10 cellular contexts compared by ENCODE assay signal in genomic region chr9:35510745-35511428, GRCh38. TPM values are rescaled to one million over a fixed set of nuclear protein-coding genes. Genes with fewer than 3 reads are reported as not detected.
A peak's percentile ranks its signal among the peaks of the same experiment; 100 is the strongest.
DNase-seq lines count a peak whose midpoint lies in the region; ATAC-seq, FAIRE-seq and TF ChIP-seq lines count a peak whose summit lies in the region.
"Had no signal": no experiment of that assay in that cellular context is flagged by ENCODE, and none has a peak within 500 bp of the region (broad histone marks: within the 10 kb centered on the region; RNA-seq: fewer than 3 reads in every experiment).

No MANE protein-coding gene starts in this region.

- H3K36me3 ChIP-seq in left ventricle myocardium inferior (no peaks in the 10 kb centered on the region), sigmoid colon (no peaks in the 10 kb centered on the region), Karpas-422 (ENCODE audit: insufficient read depth, low read length) (no peaks in the 10 kb centered on the region)
- H3K36me3 ChIP-seq: neutrophil had no signal

- no peaks in the 10 kb centered on the region for H4K20me1 ChIP-seq in Karpas-422 (ENCODE audit: insufficient read depth, low read depth, low read length)

- H3K27me3 Mint-ChIP-seq in T-helper 17 cell: peaks cover 33% of the 10 kb centered on the region

- TF ChIP-seq EP300 in sigmoid colon (IDR thresholded peaks at IDR 0.05): peak in 3 of 4 donors; percentile 42 to 69 (median 60)

- no peak overlapping the region for H3K4me2 ChIP-seq in Karpas-422 (ENCODE audit: low read depth, low read length, poor library complexity, severe bottlenecking)

- no peaks in the 10 kb centered on the region for H3K79me2 ChIP-seq in Karpas-422 (ENCODE audit: low read length)

- H3K9me3 ChIP-seq in left ventricle myocardium inferior (replicated peaks) (no peaks in the 10 kb centered on the region), sigmoid colon (no peaks in the 10 kb centered on the region), Karpas-422 (ENCODE audit: low read length) (no peaks in the 10 kb centered on the region), T-helper 17 cell (ENCODE audit: control insufficient read depth, low read length, poor library complexity, severe bottlenecking) (no peaks in the 10 kb centered on the region)
- H3K9me3 ChIP-seq: neutrophil had no signal

- DNase-seq in amniotic epithelial cell (ENCODE audit: low read depth) (peak; percentile 92), left ventricle myocardium inferior (peak; percentile 84), sigmoid colon (peak; percentile 94), Karpas-422 (no peak), T-helper 17 cell (no peak)
- DNase-seq: activated CD8-positive, alpha-beta T cell treated with anti-CD3 and anti-CD28 coated beads, Interleukin-2, amount 10 ng/mL, durations not matched to agents 7 days and 5 days had no signal

- no peaks in the 10 kb centered on the region for H3K9me2 ChIP-seq in Karpas-422 (replicated peaks; ENCODE audit: insufficient read depth, low read length)

- H3K4me1 ChIP-seq in left ventricle myocardium inferior (peaks cover 61% of the 10 kb centered on the region), sigmoid colon (peaks cover 0 to 86% (median 77%) of the 10 kb centered on the region in 4 donors), Karpas-422 (ENCODE audit: low read length) (no peaks in the 10 kb centered on the region)

- intact Hi-C loops in left ventricle myocardium inferior (cut with micrococcal nuclease) (no loop called here), sigmoid colon (cut with DNase I) (loop anchor here (2.0 kb wide), 1 partner anchor 20 kb away; the partner anchor contains the start of gene RUSC2)

- peaks cover 7% of the 10 kb centered on the region for H3K36me3 Mint-ChIP-seq in T-helper 17 cell (ENCODE audit: low read depth)

- H3K27ac Mint-ChIP-seq in T-helper 17 cell: no peak overlapping the region
- H3K27ac Mint-ChIP-seq: activated CD8-positive, alpha-beta T cell treated with anti-CD3 and anti-CD28 coated beads, Interleukin-2, amount 10 ng/mL, durations not matched to agents 7 days and 5 days had no signal

- 23 to 64% methylated on average over 3 of the region's 3 CpGs for WGBS in sigmoid colon, 2 donors

- H2AFZ ChIP-seq in Karpas-422 (ENCODE audit: low read length): no peak overlapping the region

- peaks cover 5% of the 10 kb centered on the region for H3K4me1 Mint-ChIP-seq in T-helper 17 cell

- peak overlapping the region; percentile 90 for H3K27ac ChIP-seq in left ventricle myocardium inferior (replicated peaks)
- peak overlapping the region; percentile 80 to 90 (median 86) for H3K27ac ChIP-seq in sigmoid colon
- H3K27ac ChIP-seq in Karpas-422 (ENCODE audit: low read length): no peak overlapping the region
- H3K27ac ChIP-seq: neutrophil had no signal

- H3K9ac ChIP-seq in Karpas-422 (ENCODE audit: low read length): no peak overlapping the region

- no peak for ATAC-seq in T-helper 17 cell
- ATAC-seq in GM19351 (IDR thresholded peaks at IDR 0.05; ENCODE audit: unreplicated experiment): no peak
- ATAC-seq in HG03139 (IDR thresholded peaks at IDR 0.05; ENCODE audit: unreplicated experiment): no peak
- ATAC-seq: activated CD8-positive, alpha-beta T cell treated with anti-CD3 and anti-CD28 coated beads, Interleukin-2, amount 10 ng/mL, durations not matched to agents 7 days and 5 days had no signal

- no peak for TF ChIP-seq POLR2A in sigmoid colon (IDR thresholded peaks at IDR 0.05)

- TF ChIP-seq CTCF in left ventricle myocardium inferior (IDR thresholded peaks at IDR 0.05; ENCODE audit: borderline replicate concordance) (peak; percentile 56), sigmoid colon (IDR thresholded peaks at IDR 0.05) (peak in 2 of 4 experiments; percentile 16 to 20)

- peak overlapping the region; percentile 3 for H3K4me3 ChIP-seq in left ventricle myocardium inferior
- no peak overlapping the region for H3K4me3 ChIP-seq in sigmoid colon
- no peak overlapping the region for H3K4me3 ChIP-seq in Karpas-422 (ENCODE audit: low read length)

- peak; percentile 98 for FAIRE-seq in G401.6 (lab: Jason Lieb, UNC)

- H3K27me3 ChIP-seq in left ventricle myocardium inferior (ENCODE audit: low read depth): no peaks in the 10 kb centered on the region
- H3K27me3 ChIP-seq in sigmoid colon: no peaks in the 10 kb centered on the region
- H3K27me3 ChIP-seq in Karpas-422 (ENCODE audit: low read length): no peaks in the 10 kb centered on the region
- H3K27me3 ChIP-seq: neutrophil had no signal

- H3K4me3 Mint-ChIP-seq in T-helper 17 cell: no peak overlapping the region
- H3K4me3 Mint-ChIP-seq: activated CD8-positive, alpha-beta T cell treated with anti-CD3 and anti-CD28 coated beads, Interleukin-2, amount 10 ng/mL, durations not matched to agents 7 days and 5 days had no signal

RNA-seq across cellular contexts. Expression of gene RUSC2, which starts 21.0 kb away (rescaled TPM):
- total RNA-seq in left ventricle myocardium inferior: 27.5 TPM
- 10 to 100 TPM; 30.9 to 47.1 (median 43.4) TPM for total RNA-seq in sigmoid colon
- polyA plus RNA-seq in sigmoid colon: 1 to 10 TPM in 2 of 3 donors, under 1 TPM in 1; 0.92 to 5.6 (median 1.2) TPM
- total RNA-seq in Karpas-422 (2014; rRNA removed; shearing (Covaris generic); ENCODE audit: low replicate concordance): not detected in 2 replicates
- total RNA-seq in T-helper 17 cell: under 1 TPM; 0.18 to 0.75 TPM

Comparison
In these comparisons a context has a peak if more than half of its experiments do, and no peak if none do; other contexts are left out.
1. DNase-seq: peak in amniotic epithelial cell (single experiment), left ventricle myocardium inferior (single experiment) and sigmoid colon (single experiment); none in Karpas-422 (single experiment) and T-helper 17 cell (0 of 3).
2. RNA of gene RUSC2, which starts 21.0 kb away (total RNA-seq): 30.9 to 47.1 TPM in sigmoid colon and 27.5 TPM in left ventricle myocardium inferior (single experiment); 0.18 to 0.75 TPM in T-helper 17 cell and not detected in Karpas-422; every median in the first group is over 10 times any median in the second.